8 cellular contexts compared by ENCODE assay signal in genomic region chr17:40548982-40549680, GRCh38. TPM values are rescaled to one million over a fixed set of nuclear protein-coding genes. Genes with fewer than 3 reads are reported as not detected.
A peak's percentile ranks its signal among the peaks of the same experiment; 100 is the strongest.
DNase-seq lines count a peak whose midpoint lies in the region; ATAC-seq and TF ChIP-seq lines count a peak whose summit lies in the region.

No MANE protein-coding gene starts in this region.

- CTCF ChIA-PET in AG04449 (lab: Yijun Ruan, JAX) = interaction anchor here (1.2 to 29.3 kb wide), 7 partner anchors 8 to 1114 kb away, joined by 4 to 562 read pairs (median 17); partner anchors contain the start of genes CCR7 and IGFBP4

- ATAC-seq in activated T-helper 17 cell treated with anti-CD3 and anti-CD28 coated beads, Interleukin-2, amount 50 U/mL, for 72 hours (replicated peaks) = no peak
- ATAC-seq in left ventricle myocardium superior (peak; percentile 3), HG02840 (IDR thresholded peaks at IDR 0.05; ENCODE audit: low FRiP score, unreplicated experiment) (no peak)

- 57 to 74% (median 65%) methylated on average over 9 of the region's 9 CpGs for WGBS in spleen, 5 donors

- DNase-seq in AG04449 (ENCODE audit: low read depth, low spot score) (peak; percentile 77), left ventricle myocardium superior (no peak), spleen (peak; percentile 73), NCI-H526 treated with DMSO at 0.1 percent for 48 hours (lab: John Stamatoyannopoulos, UW) (no peak)
- no peak for DNase-seq in effector memory CD4-positive, alpha-beta T cell

- H3K27ac ChIP-seq in KOPT-K1 (ENCODE audit: low read depth, low read length, poor library complexity, severe bottlenecking) = peak overlapping the region; percentile 96
- H3K27ac ChIP-seq in spleen = peak overlapping the region in 7 of 8 donors; percentile 36 to 95 (median 56)
- H3K27ac ChIP-seq in effector memory CD4-positive, alpha-beta T cell (ENCODE audit: insufficient read depth, low read length, poor library complexity, severe bottlenecking) = no peak overlapping the region

- intact Hi-C loops in left ventricle myocardium superior (cut with micrococcal nuclease) = no loop called here
- intact Hi-C loops in spleen (cut with DNase I; ENCODE audit: low total_unique reads) = no loop called here

- H3K9me3 ChIP-seq in KOPT-K1 (ENCODE audit: insufficient read depth, low read length, poor library complexity, severe bottlenecking) = no peaks in the 10 kb centered on the region
- H3K9me3 ChIP-seq in spleen = no peaks in the 10 kb centered on the region
- H3K9me3 ChIP-seq in effector memory CD4-positive, alpha-beta T cell (ENCODE audit: control insufficient read depth, low read length) = no peaks in the 10 kb centered on the region

- H3K9me3 Mint-ChIP-seq in activated T-helper 17 cell treated with anti-CD3 and anti-CD28 coated beads, Interleukin-2, amount 50 U/mL, for 72 hours = no peaks in the 10 kb centered on the region

- no peaks in the 10 kb centered on the region for H3K27me3 Mint-ChIP-seq in activated T-helper 17 cell treated with anti-CD3 and anti-CD28 coated beads, Interleukin-2, amount 50 U/mL, for 72 hours

- no peak overlapping the region for H3K4me3 ChIP-seq in AG04449 (ENCODE audit: low read depth, low read length)
- H3K4me3 ChIP-seq in spleen = no peak overlapping the region
- no peak overlapping the region for H3K4me3 ChIP-seq in effector memory CD4-positive, alpha-beta T cell (ENCODE audit: insufficient read depth, low read depth, low read length, poor library complexity, severe bottlenecking)

- peaks cover 39 to 85% (median 70%) of the 10 kb centered on the region in 6 donors for H3K4me1 ChIP-seq in spleen
- peaks cover 30% of the 10 kb centered on the region for H3K4me1 ChIP-seq in effector memory CD4-positive, alpha-beta T cell (ENCODE audit: control insufficient read depth, insufficient read depth, low read length, poor library complexity, severe bottlenecking)

- TF ChIP-seq CTCF in AG04449 (IDR thresholded peaks at IDR 0.05; ENCODE audit: insufficient read depth, low read length, missing control alignments) (no peak), spleen (IDR thresholded peaks at IDR 0.05 in 8 of 11, conservative IDR thresholded peaks at IDR 0.05 in 3 of 11) (no peak)

- POLR2A ChIA-PET in AG04449 (lab: Yijun Ruan, JAX) = interaction anchor here (0.5 to 1.1 kb wide), 6 partner anchors 10 to 97 kb away, joined by 3 to 5 read pairs (median 3); no protein-coding TSS in a partner anchor

- peaks cover 45% of the 10 kb centered on the region for H3K36me3 Mint-ChIP-seq in activated T-helper 17 cell treated with anti-CD3 and anti-CD28 coated beads, Interleukin-2, amount 50 U/mL, for 72 hours (ENCODE audit: low read depth)

- H3K27ac Mint-ChIP-seq in activated T-helper 17 cell treated with anti-CD3 and anti-CD28 coated beads, Interleukin-2, amount 50 U/mL, for 72 hours = peak overlapping the region; percentile 88

- peaks cover 70% of the 10 kb centered on the region for H3K4me1 Mint-ChIP-seq in activated T-helper 17 cell treated with anti-CD3 and anti-CD28 coated beads, Interleukin-2, amount 50 U/mL, for 72 hours

- H3K4me3 Mint-ChIP-seq in activated T-helper 17 cell treated with anti-CD3 and anti-CD28 coated beads, Interleukin-2, amount 50 U/mL, for 72 hours = peak overlapping the region; percentile 54

- TF ChIP-seq POLR2A in spleen (IDR thresholded peaks at IDR 0.05) = no peak

- H3K36me3 ChIP-seq in KOPT-K1 (ENCODE audit: insufficient read depth, low read length) (no peaks in the 10 kb centered on the region), spleen (peaks cover 0 to under 1% (median 0%) of the 10 kb centered on the region in 6 donors)
- peaks cover 9% of the 10 kb centered on the region for H3K36me3 ChIP-seq in effector memory CD4-positive, alpha-beta T cell (ENCODE audit: control insufficient read depth, insufficient read depth, low read length)

- no peaks in the 10 kb centered on the region for H3K27me3 ChIP-seq in spleen (replicated peaks in 1 of 7)
- no peaks in the 10 kb centered on the region for H3K27me3 ChIP-seq in effector memory CD4-positive, alpha-beta T cell (replicated peaks; ENCODE audit: control insufficient read depth, insufficient read depth, low read length, poor library complexity, severe bottlenecking)

RNA-seq across cellular contexts. Expression of gene CCR7, which starts 16.1 kb away (rescaled TPM):
- 100 to 1,000 TPM; 140 to 304 TPM for total RNA-seq in activated T-helper 17 cell treated with anti-CD3 and anti-CD28 coated beads, Interleukin-2, amount 50 U/mL, for 72 hours
- total RNA-seq in left ventricle myocardium superior (0.22 TPM), spleen (10 to 100 TPM; 31.9 to 77.4 (median 49.9) TPM)
- 10 to 100 TPM; 29.0 to 79.1 (median 63.5) TPM for polyA plus RNA-seq in spleen

RNA-seq across cellular contexts. Expression of gene TNS4, which starts 47.7 kb away (rescaled TPM):
- total RNA-seq in activated T-helper 17 cell treated with anti-CD3 and anti-CD28 coated beads, Interleukin-2, amount 50 U/mL, for 72 hours = 10 to 100 TPM in 1 of 2 donors, 1 to 10 TPM in 1; 8.8 to 19.8 TPM
- not detected for total RNA-seq in left ventricle myocardium superior
- 1 to 10 TPM in 1 of 7 donors, under 1 TPM in 5, not detected in 1; 0.14 to 1.3 (median 0.41) TPM for total RNA-seq in spleen
- under 1 TPM; 0.15 to 0.45 (median 0.21) TPM for polyA plus RNA-seq in spleen

Comparison
In these comparisons a context has a peak if more than half of its experiments do, and no peak if none do; other contexts are left out.
1. DNase-seq: peak in AG04449 (single experiment) and spleen (single experiment); none in left ventricle myocardium superior (single experiment), effector memory CD4-positive, alpha-beta T cell (0 of 3) and NCI-H526 treated with DMSO at 0.1 percent for 48 hours (single experiment).
2. RNA of gene CCR7, which starts 16.1 kb away (total RNA-seq): 140 to 304 TPM in activated T-helper 17 cell treated with anti-CD3 and anti-CD28 coated beads, Interleukin-2, amount 50 U/mL, for 72 hours and 31.9 to 77.4 TPM in spleen; 0.22 TPM in left ventricle myocardium superior (single experiment); every median in the first group is over 10 times any median in the second.